In the genomic region with DNA sequence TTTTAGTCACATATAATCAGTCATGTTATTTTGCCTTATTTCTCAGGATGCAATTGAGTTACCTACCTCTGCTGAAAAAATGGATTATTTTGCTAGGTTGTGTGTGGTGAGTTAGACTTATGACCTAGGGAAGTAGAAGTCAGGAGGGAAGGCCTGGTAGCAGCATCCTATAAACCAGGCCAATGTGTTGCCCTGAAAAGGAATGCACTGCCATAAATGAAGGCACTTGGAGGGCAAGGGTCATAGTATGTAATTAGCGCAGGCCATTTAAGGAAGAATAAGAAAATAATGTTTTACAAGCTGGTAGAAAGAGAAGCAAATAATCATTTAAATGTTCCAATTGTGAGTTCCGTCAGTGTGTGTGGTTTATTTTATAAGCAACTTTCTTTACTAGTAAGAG, we compare ENCODE assay signal across 33 cellular contexts.
"Had no signal": no experiment of that assay in that cellular context is flagged by ENCODE, and none has a peak within 500 bp of the region (broad histone marks: within the 10 kb centered on the region; RNA-seq: fewer than 3 reads in every experiment).

No MANE protein-coding gene starts in this region.

- H3K36me3 ChIP-seq: adrenal gland, ascending aorta, cardiac muscle cell had no signal

- H3K27ac ChIP-seq: adrenal gland, ascending aorta, cardiac muscle cell, VCaP had no signal

- FAIRE-seq: bronchial epithelial cell, TTC549 had no signal

- DNase-seq: activated B cell treated with CpG ODN at 0.5 μM for 24 hours; activated CD4-positive, alpha-beta memory T cell treated with anti-CD3 and anti-CD28 coated beads for 36 hours; activated CD4-positive, alpha-beta T cell treated with anti-CD3 and anti-CD28 coated beads for 4 hours; activated CD4-positive, alpha-beta T cell treated with anti-CD3 and anti-CD28 coated beads, Interleukin-2, amount 10 ng/mL, durations not matched to agents 24 days and 14 days; activated CD4-positive, alpha-beta T cell treated with anti-CD3 and anti-CD28 coated beads, Interleukin-2, amount 50 U/mL, for 1 hour; activated CD4-positive, alpha-beta T cell treated with anti-CD3 and anti-CD28 coated beads, Interleukin-2, amount 50 U/mL, for 4 hours; activated CD4-positive, CD25-positive, alpha-beta regulatory T cell treated with anti-CD3 and anti-CD28 coated beads, Interleukin-2, amount 50 U/mL, for 72 hours; activated CD8-positive, alpha-beta memory T cell treated with anti-CD3 and anti-CD28 coated beads, Interleukin-2, amount 50 U/mL, for 4 hours; activated CD8-positive, alpha-beta T cell treated with anti-CD3 and anti-CD28 coated beads for 36 hours; activated effector memory CD4-positive, alpha-beta T cell treated with anti-CD3 and anti-CD28 coated beads, Interleukin-2, amount 50 U/mL, for 16 hours; activated gamma-delta T cell treated with Interleukin-2 at 50 U/mL for 16 hours; activated naive CD4-positive, alpha-beta T cell; activated naive CD4-positive, alpha-beta T cell treated with anti-CD3 and anti-CD28 coated beads for 36 hours; activated naive CD4-positive, alpha-beta T cell treated with anti-CD3 and anti-CD28 coated beads, Interleukin-2, amount 50 U/mL, for 16 hours; activated naive CD8-positive, alpha-beta T cell treated with anti-CD3 and anti-CD28 coated beads for 36 hours; activated T-cell treated with anti-CD3 and anti-CD28 coated beads for 4 hours; activated T-cell treated with anti-CD3 and anti-CD28 coated beads, Interleukin-2, amount 50 U/mL, for 1 hour; activated T-cell treated with anti-CD3 and anti-CD28 coated beads, Interleukin-2, amount 50 U/mL, for 4 hours; activated T-cell treated with anti-CD3 and anti-CD28 coated beads, Interleukin-2, amount 50 U/mL, for 72 hours; adrenal gland; amniotic stem cell; caudate nucleus; SW 1271; T-helper 1 cell; T-helper 2 cell; T-helper 9 cell had no signal

- H3K4me1 ChIP-seq: adrenal gland, ascending aorta had no signal

- H3K4me3 ChIP-seq: adrenal gland, ascending aorta, cardiac muscle cell had no signal

- H3K9me3 ChIP-seq: adrenal gland, ascending aorta had no signal

- ATAC-seq: activated CD8-positive, alpha-beta T cell treated with anti-CD3 and anti-CD28 coated beads for 36 hours; activated naive CD4-positive, alpha-beta T cell treated with anti-CD3 and anti-CD28 coated beads, Interleukin-2, amount 50 U/mL, for 72 hours; activated T-cell treated with anti-CD3 and anti-CD28 coated beads, Interleukin-2, amount 50 U/mL, for 4 hours; activated T-cell treated with anti-CD3 and anti-CD28 coated beads, Interleukin-2, amount 50 U/mL, for 72 hours; activated T-helper 17 cell treated with anti-CD3 and anti-CD28 coated beads, Interleukin-2, amount 50 U/mL, for 72 hours had no signal

- H3K27me3 ChIP-seq: adrenal gland, ascending aorta, cardiac muscle cell had no signal
